In the genomic region with DNA sequence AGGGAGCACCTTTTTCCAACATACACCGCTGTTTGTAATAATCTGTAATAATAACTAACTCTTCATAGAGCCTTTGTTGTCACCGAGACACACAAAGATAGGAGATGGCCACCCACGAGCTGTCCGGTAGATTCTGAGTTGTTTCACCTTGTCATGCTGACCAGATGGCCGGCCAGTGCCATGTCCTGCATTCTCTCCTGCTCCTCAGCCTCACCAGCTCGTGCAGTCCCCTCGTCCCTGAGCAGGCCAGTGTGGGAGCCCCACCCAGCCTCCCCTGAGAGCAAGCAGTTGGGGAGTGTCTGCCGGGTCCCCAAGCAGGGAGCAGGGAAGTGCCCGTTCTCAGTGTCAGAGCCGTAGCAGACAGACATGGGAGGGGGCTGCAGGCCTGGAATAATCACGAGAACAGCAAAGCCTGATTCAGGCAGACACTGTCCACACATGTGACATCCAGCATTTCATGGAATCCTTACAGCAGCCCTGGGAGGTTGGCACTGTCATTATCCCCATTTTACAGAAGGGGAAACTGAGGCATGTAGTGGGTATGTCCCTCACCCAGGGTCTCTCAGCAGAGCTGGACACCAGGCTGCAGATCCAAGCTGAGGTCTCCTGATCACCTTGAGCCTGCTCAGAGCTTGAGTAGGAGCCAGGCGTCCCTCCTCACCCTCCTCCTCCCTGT, we compare ENCODE assay signal across 19 cellular contexts.
A peak's percentile ranks its signal among the peaks of the same experiment; 100 is the strongest.
DNase-seq lines count a peak whose midpoint lies in the region; ATAC-seq, FAIRE-seq and TF ChIP-seq lines count a peak whose summit lies in the region.
"Had no signal": no experiment of that assay in that cellular context is flagged by ENCODE, and none has a peak within 500 bp of the region (broad histone marks: within the 10 kb centered on the region; RNA-seq: fewer than 3 reads in every experiment).

No MANE protein-coding gene starts in this region.

- peak overlapping the region; percentile 84 to 96 (median 90) for H3K4me2 ChIP-seq in BLaER1 treated with 17β-estradiol and CSF1 and Interleukin-3, amounts not matched to agents 10 nM and 100 nM
- H3K4me2 ChIP-seq in K562 (ENCODE audit: insufficient read depth, low read length): no peak overlapping the region; the same call in 1 of the 2 replicates
- H3K4me2 ChIP-seq: GM23338 had no signal

- ATAC-seq in K562 (no peak; the same call in 2 of the 3 replicates), GM18867 (IDR thresholded peaks at IDR 0.05; ENCODE audit: unreplicated experiment) (no peak)
- ATAC-seq: T-helper 17 cell had no signal

- no TSS peak for BruUV-seq in K562 (replicated peaks; lab: Mats Ljungman, UMichigan)

- H3K4me1 ChIP-seq in BLaER1 treated with 17β-estradiol and CSF1 and Interleukin-3, amounts not matched to agents 10 nM and 100 nM: peaks cover 52 to 100% (median 93%) of the 10 kb centered on the region in 10 experiments
- H3K4me1 ChIP-seq in K562 (replicated peaks in 1 of 2; ENCODE audit: control insufficient read depth in 2 of 2, insufficient read depth in 2 of 2, low read length in 2 of 2) (peaks cover 13 to 45% of the 10 kb centered on the region in 2 experiments), spleen (peaks cover 14 to 54% (median 35%) of the 10 kb centered on the region in 6 donors)

- 65% methylated on average over 12 of the region's 12 CpGs for WGBS in K562 (ENCODE audit: insufficient coverage, low coverage, missing lambda C conversion rate)
- WGBS in spleen, 5 donors: 64 to 84% (median 71%) methylated on average over 11 to 12 of the region's 12 CpGs

- peak overlapping the region; percentile 57 to 88 (median 77); a peak in 19 of 22 replicates for H3K27ac ChIP-seq in BLaER1 treated with 17β-estradiol and CSF1 and Interleukin-3, amounts not matched to agents 10 nM and 100 nM
- H3K27ac ChIP-seq in K562 (ENCODE audit: extremely low read depth, low read depth, low read length) (no peak overlapping the region; the same call in 2 of the 3 replicates), layer of hippocampus (ENCODE audit: low read depth, low read length) (peak overlapping the region; percentile 96), spleen (peak overlapping the region in 7 of 8 donors; percentile 26 to 67 (median 63))

- FAIRE-seq in K562 (lab: Jason Lieb, UNC): no peak
- FAIRE-seq: endothelial cell of umbilical vein, GM18507 had no signal

- TF ChIP-seq POLR2A in K562 (conservative IDR thresholded peaks at IDR 0.05) (no peak), spleen (IDR thresholded peaks at IDR 0.05) (no peak)

- no peaks in the 10 kb centered on the region for H3K9me3 ChIP-seq in BLaER1 treated with 17β-estradiol and CSF1 and Interleukin-3, amounts not matched to agents 10 nM and 100 nM (replicated peaks in 1 of 11)
- H3K9me3 ChIP-seq in K562 (replicated peaks; ENCODE audit: control insufficient read depth, insufficient read depth, low read depth, low read length) (no peaks in the 10 kb centered on the region), spleen (no peaks in the 10 kb centered on the region)
- H3K9me3 ChIP-seq: BE2C, ovary had no signal

- H3K27me3 ChIP-seq in BLaER1 treated with 17β-estradiol and CSF1 and Interleukin-3, amounts not matched to agents 10 nM and 100 nM: peaks cover 0 to 21% (median 0%) of the 10 kb centered on the region in 11 experiments; a peak in 4 of 22 replicates
- no peaks in the 10 kb centered on the region for H3K27me3 ChIP-seq in K562 (ENCODE audit: control insufficient read depth in 2 of 2, insufficient read depth in 2 of 2, low read length in 2 of 2)
- no peaks in the 10 kb centered on the region for H3K27me3 ChIP-seq in layer of hippocampus (ENCODE audit: control insufficient read depth, insufficient read depth, low read length)
- no peaks in the 10 kb centered on the region for H3K27me3 ChIP-seq in spleen (replicated peaks in 1 of 7)
- H3K27me3 ChIP-seq: BE2C, ovary had no signal

- H3K4me3 ChIP-seq in BLaER1 treated with 17β-estradiol and CSF1 and Interleukin-3, amounts not matched to agents 10 nM and 100 nM: peak overlapping the region in 4 of 10 experiments; percentile 18 to 52 (median 22); a peak in 4 of 20 replicates
- H3K4me3 ChIP-seq in K562 (no peak overlapping the region), spleen (no peak overlapping the region), foreskin fibroblast (ENCODE audit: low read depth in 1 of 2, low read length in 2 of 2) (no peak overlapping the region)
- H3K4me3 ChIP-seq: GM23338, ovary had no signal

- H3K9ac ChIP-seq in BLaER1 treated with 17β-estradiol and CSF1 and Interleukin-3, amounts not matched to agents 10 nM and 100 nM: peak overlapping the region; percentile 56 to 81 (median 72); a peak in 19 of 22 replicates
- peak overlapping the region; percentile 24 to 81; a peak in 3 of 4 replicates for H3K9ac ChIP-seq in K562 (ENCODE audit: insufficient read depth in 1 of 2, low read depth in 2 of 2, low read length in 2 of 2)

- no peak for TF ChIP-seq RAD21 in K562 (CRISPR knock-in tag; conservative IDR thresholded peaks at IDR 0.05 in 1 of 2, IDR thresholded peaks at IDR 0.05 in 1 of 2)

- intact Hi-C loops in K562 (cut with micrococcal nuclease): no loop called here
- intact Hi-C loops in spleen (cut with DNase I; ENCODE audit: low total_unique reads): no loop called here

- H3K79me2 ChIP-seq in K562 (ENCODE audit: control insufficient read depth, insufficient read depth, low read length): no peaks in the 10 kb centered on the region; the same call in 2 of the 3 replicates

- no peaks in the 10 kb centered on the region for H3K9me1 ChIP-seq in K562 (ENCODE audit: control insufficient read depth, insufficient read depth, low read length)

- in situ Hi-C loops in K562 (cut with MboI): no loop called here

- no peak for TF ChIP-seq EP300 in K562 (IDR thresholded peaks at IDR 0.05; ENCODE audit: low read length)

- H3K36me3 ChIP-seq in BLaER1 treated with 17β-estradiol and CSF1 and Interleukin-3, amounts not matched to agents 10 nM and 100 nM: no peaks in the 10 kb centered on the region
- H3K36me3 ChIP-seq in K562 (ENCODE audit: control insufficient read depth, insufficient read depth, low read length) (no peaks in the 10 kb centered on the region; the same call in 2 of the 3 replicates), spleen (no peaks in the 10 kb centered on the region)
- H3K36me3 ChIP-seq: BE2C, ovary had no signal

- TF ChIP-seq CTCF in K562 (IDR thresholded peaks at IDR 0.05 in 2 of 3, conservative IDR thresholded peaks at IDR 0.05 in 1 of 3; ENCODE audit: insufficient read depth in 2 of 3, low read depth in 1 of 3, low read length in 3 of 3) (no peak), spleen (IDR thresholded peaks at IDR 0.05 in 8 of 11, conservative IDR thresholded peaks at IDR 0.05 in 3 of 11) (no peak), foreskin fibroblast (IDR thresholded peaks at IDR 0.05; ENCODE audit: low read depth, low read length) (no peak)

- POLR2A ChIA-PET in K562 (lab: Yijun Ruan, JAX): interaction anchor here (0.6 to 1.0 kb wide), 3 partner anchors 9 to 75 kb away, joined by 3 to 4 read pairs (median 3); no protein-coding TSS in a partner anchor

- CTCF ChIA-PET in K562 (lab: Yijun Ruan, JAX; ENCODE audit: low intra/inter-chr PET ratio): no interaction called here

- H2AFZ ChIP-seq in K562 (ENCODE audit: low read depth, low read length): no peak overlapping the region
- H2AFZ ChIP-seq: GM23338 had no signal

- H4K20me1 ChIP-seq in BLaER1 treated with 17β-estradiol and CSF1 and Interleukin-3, amounts not matched to agents 10 nM and 100 nM: peaks cover 0 to 19% (median 0%) of the 10 kb centered on the region in 11 experiments; a peak in 3 of 22 replicates
- 0 out of 2 replicates have a peak, but pooled peaks cover 18% of the 10 kb centered on the region for H4K20me1 ChIP-seq in K562 (replicated peaks; ENCODE audit: control insufficient read depth, insufficient read depth, low read length)

- no peak for DNase-seq in K562 (ENCODE audit: extremely low read depth in 1 of 4, low spot score in 3 of 4)
- no peak for DNase-seq in spleen
- DNase-seq in D341Med (ENCODE audit: low spot score): no peak
- DNase-seq in foreskin fibroblast: no peak
- no peak for DNase-seq in dedifferentiated amniotic fluid mesenchymal stem cell (ENCODE audit: extremely low spot score)
- DNase-seq: activated CD4-positive, alpha-beta T cell treated with anti-CD3 and anti-CD28 coated beads for 4 hours; activated T-cell treated with anti-CD3 and anti-CD28 coated beads, Interleukin-2, amount 50 U/mL, for 24 hours; BE2C; DMS79; natural killer cell; NCI-H146; T-helper 17 cell had no signal

TF ChIP-seq in K562, 482 proteins besides CTCF, POLR2A, EP300 and RAD21 (continues in another document):
- TF ChIP-seq GATAD2A (IDR thresholded peaks at IDR 0.05) (no peak), POLR2H (tag; IDR thresholded peaks at IDR 0.05; ENCODE audit: low read depth) (no peak), ZFPM2 (CRISPR knock-in tag; IDR thresholded peaks at IDR 0.05) (no peak), ASH1L (IDR thresholded peaks at IDR 0.05; ENCODE audit: borderline replicate concordance, low read depth, partially characterized antibody) (no peak), BCOR (IDR thresholded peaks at IDR 0.05) (peak; percentile 63), RBM25 (IDR thresholded peaks at IDR 0.05; ENCODE audit: low read depth, low read length, severe bottlenecking) (peak; percentile 53), CBFB (CRISPR knock-in tag; IDR thresholded peaks at IDR 0.05) (0 out of 2 replicates have a peak, but pooled peaks have one; percentile 37), PHF20 (IDR thresholded peaks at IDR 0.05; ENCODE audit: partially characterized antibody) (no peak), ADNP (tag; IDR thresholded peaks at IDR 0.05) (no peak), ZBED1 (IDR thresholded peaks at IDR 0.05) (no peak)
